22 cellular contexts compared by ENCODE assay signal in the genomic region with DNA sequence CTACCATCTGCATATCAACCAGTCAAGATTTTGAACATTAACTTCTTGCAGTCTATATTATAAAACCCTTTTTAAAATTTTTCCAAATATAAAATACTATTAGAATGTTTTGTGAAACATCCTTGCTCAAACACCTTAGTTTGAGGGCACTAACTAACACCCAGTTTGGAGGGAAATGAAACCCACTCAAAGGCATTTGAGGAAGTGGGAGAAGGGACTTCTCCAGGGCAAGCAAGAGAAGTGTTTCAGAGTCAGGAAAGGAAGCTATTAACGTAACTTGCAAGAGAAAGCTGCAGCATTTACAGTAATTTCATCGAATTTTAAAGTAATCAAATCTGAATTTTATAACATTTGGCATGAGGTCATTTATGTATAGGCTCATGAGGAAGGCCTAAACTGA. TPM values are rescaled to one million over a fixed set of nuclear protein-coding genes. Genes with fewer than 3 reads are reported as not detected.
DNase-seq lines count a peak whose midpoint lies in the region; ATAC-seq, FAIRE-seq and TF ChIP-seq lines count a peak whose summit lies in the region.
"Had no signal": no experiment of that assay in that cellular context is flagged by ENCODE, and none has a peak within 500 bp of the region (broad histone marks: within the 10 kb centered on the region; RNA-seq: fewer than 3 reads in every experiment).

No MANE protein-coding gene starts in this region.

- peak; percentile 49 for ATAC-seq in HG02798 (IDR thresholded peaks at IDR 0.05; ENCODE audit: poor library complexity, unreplicated experiment)
- ATAC-seq in GM18870 (IDR thresholded peaks at IDR 0.05; ENCODE audit: unreplicated experiment), result no peak
- ATAC-seq: naive thymus-derived CD8-positive, alpha-beta T cell; pancreas; right lobe of liver had no signal

- TF ChIP-seq POLR2A in GM12891 (IDR thresholded peaks at IDR 0.05; ENCODE audit: low read depth, low read length), result no peak

- FAIRE-seq in GM12891 (lab: Jason Lieb, UNC), result no peak
- FAIRE-seq: pancreas had no signal

- in situ Hi-C loops in GM13977 (cut with MboI; ENCODE audit: low pct_unique_long_range_greater_than_20kb, low sequenced_read_pairs, unreplicated experiment), result no loop called here

- DNase-seq in GM12891 (ENCODE audit: insufficient read length, low spot score) (no peak), NOMO-1 (lab: John Stamatoyannopoulos, UW; ENCODE audit: unreplicated experiment in 2 of 2) (peak; percentile 54 to 89), medulla oblongata (ENCODE audit: extremely low spot score) (peak; percentile 69), NCI-H2107 (lab: John Stamatoyannopoulos, UW) (no peak), GM13977 (ENCODE audit: low spot score) (no peak)
- DNase-seq in activated effector memory CD4-positive, alpha-beta T cell treated with Interleukin-2 at 50 U/mL for 16 hours, result no peak
- DNase-seq: activated CD4-positive, alpha-beta T cell treated with anti-CD3 and anti-CD28 coated beads, Interleukin-2, amount 10 ng/mL, durations not matched to agents 24 days and 14 days; amniotic stem cell; CD8-positive, alpha-beta memory T cell; DND-41; foreskin fibroblast; HFFc6; mesenchymal stem cell; naive thymus-derived CD8-positive, alpha-beta T cell; NCI-H187; NCI-H226; pancreas; right lobe of liver; RPMI8226; stimulated activated CD4-positive, alpha-beta T cell treated with anti-CD3 and anti-CD28 coated beads, Interleukin-15, amount 100 ng/mL, for 24 hours had no signal

- TF ChIP-seq CTCF in GM13977 (IDR thresholded peaks at IDR 0.05; ENCODE audit: extremely low read depth, insufficient read depth, missing control alignments), result no peak

TF ChIP-seq in GM12891, 5 proteins besides CTCF, POLR2A, EP300 and RAD21:
- TF ChIP-seq PAX5 (IDR thresholded peaks at IDR 0.05; ENCODE audit: insufficient read depth, low read length, severe bottlenecking) (no peak), SPI1 (IDR thresholded peaks at IDR 0.05; ENCODE audit: low read depth, low read length) (peak; percentile 96)

RNA-seq across cellular contexts. Expression of gene MTFR2, which starts 21.3 kb away (rescaled TPM):
- 13.1 TPM for polyA plus RNA-seq in GM12891 (2012; ENCODE audit: low read depth, missing spikeins)

Comparison
In these comparisons a context has a peak if more than half of its experiments do, and no peak if none do; other contexts are left out.
1. DNase-seq: peak in NOMO-1 (2 of 2) and medulla oblongata (single experiment); none in GM12891 (single experiment), NCI-H2107 (single experiment), GM13977 (single experiment) and activated effector memory CD4-positive, alpha-beta T cell treated with Interleukin-2 at 50 U/mL for 16 hours (single experiment).